ENCODE assay signal across 10 cellular contexts in the genomic region with DNA sequence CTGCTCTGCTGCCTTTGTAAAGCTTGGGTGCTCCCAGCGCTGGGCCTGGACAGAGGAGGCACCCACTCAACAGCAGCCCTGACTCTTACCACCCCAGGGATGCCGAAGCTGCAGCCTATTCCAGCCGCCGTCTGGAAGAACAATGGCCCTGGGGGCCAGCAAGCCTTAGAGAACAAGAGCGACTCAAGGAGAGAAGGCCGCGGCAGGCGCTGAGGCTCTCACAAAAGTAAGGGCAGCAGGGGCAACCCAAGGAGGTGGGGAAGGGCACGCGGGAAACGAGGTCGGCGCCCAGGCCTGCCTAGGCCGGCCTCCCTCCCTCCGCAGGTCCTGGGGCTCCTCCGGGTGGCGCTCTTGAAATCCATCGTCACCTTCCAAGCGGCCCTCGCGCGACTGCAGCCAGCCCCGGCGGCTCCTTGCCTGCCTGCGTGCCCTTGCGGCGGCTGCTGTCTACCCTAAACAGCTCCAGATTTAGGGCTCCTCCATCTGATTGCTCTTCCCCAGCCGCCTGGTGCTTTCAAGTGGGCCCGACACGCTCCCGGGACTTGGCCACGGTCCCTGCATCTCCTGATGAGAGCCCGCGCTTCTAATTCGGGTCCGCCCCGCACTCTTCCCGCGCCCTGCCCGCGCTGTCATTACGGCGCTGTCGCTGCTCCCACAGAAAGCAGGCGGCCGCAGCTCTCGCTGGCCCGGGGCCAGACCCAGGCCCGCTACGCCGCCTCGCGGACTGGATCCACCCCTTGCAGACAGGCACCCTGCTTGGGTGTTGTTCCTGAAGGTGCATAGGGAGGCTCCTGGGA.
DNase-seq lines count a peak whose midpoint lies in the region; ATAC-seq and TF ChIP-seq lines count a peak whose summit lies in the region.
"Had no signal": no experiment of that assay in that cellular context is flagged by ENCODE, and none has a peak within 500 bp of the region (broad histone marks: within the 10 kb centered on the region; RNA-seq: fewer than 3 reads in every experiment).

No MANE protein-coding gene starts in this region.

- intact Hi-C loops in sciatic nerve (cut with DNase I): no loop called here

- no peak overlapping the region for H3K27ac ChIP-seq in iPS DF 6.9 (ENCODE audit: low read length)
- no peak overlapping the region for H3K27ac ChIP-seq in effector memory CD4-positive, alpha-beta T cell (ENCODE audit: insufficient read depth, low read length, poor library complexity, severe bottlenecking)

- no peaks in the 10 kb centered on the region for H3K27me3 ChIP-seq in iPS DF 6.9 (ENCODE audit: control insufficient read depth, insufficient read depth, low read length)
- H3K27me3 ChIP-seq in effector memory CD4-positive, alpha-beta T cell (replicated peaks; ENCODE audit: control insufficient read depth, insufficient read depth, low read length, poor library complexity, severe bottlenecking): no peaks in the 10 kb centered on the region

- H3K4me1 ChIP-seq in iPS DF 6.9 (ENCODE audit: control insufficient read depth, insufficient read depth, low read length): peaks cover 4% of the 10 kb centered on the region; the same call in 1 of the 2 replicates
- H3K4me1 ChIP-seq in effector memory CD4-positive, alpha-beta T cell (ENCODE audit: control insufficient read depth, insufficient read depth, low read length, poor library complexity, severe bottlenecking): no peaks in the 10 kb centered on the region

- peak; percentile 33 for TF ChIP-seq CTCF in astrocyte of the spinal cord (IDR thresholded peaks at IDR 0.05; ENCODE audit: low read depth, low read length)

- H3K9me3 ChIP-seq in iPS DF 6.9 (ENCODE audit: control insufficient read depth, insufficient read depth, low read length): no peaks in the 10 kb centered on the region
- no peaks in the 10 kb centered on the region for H3K9me3 ChIP-seq in effector memory CD4-positive, alpha-beta T cell (ENCODE audit: control insufficient read depth, low read length)

- in situ Hi-C loops in astrocyte of the spinal cord (cut with HindIII; ENCODE audit: low sequenced_read_pairs): no loop called here

- H3K4me3 ChIP-seq in astrocyte of the spinal cord (ENCODE audit: low read depth, low read length) (peak overlapping the region; percentile 27), iPS DF 6.9 (ENCODE audit: low read length) (peak overlapping the region; percentile 17; the same call in 1 of the 2 replicates)
- H3K4me3 ChIP-seq in effector memory CD4-positive, alpha-beta T cell (ENCODE audit: insufficient read depth, low read depth, low read length, poor library complexity, severe bottlenecking): no peak overlapping the region
- H3K4me3 ChIP-seq: GM12878 had no signal

- DNase-seq in GM03348 (ENCODE audit: low spot score) (peak; percentile 26), astrocyte of the spinal cord (ENCODE audit: low read depth, low spot score) (peak; percentile 27), iPS DF 6.9 (ENCODE audit: low read depth, low spot score) (peak; percentile 37), sciatic nerve (ENCODE audit: low spot score) (peak; percentile 61), SKM-1 (lab: John Stamatoyannopoulos, UW; ENCODE audit: unreplicated experiment) (no peak)
- DNase-seq in effector memory CD4-positive, alpha-beta T cell: no peak
- DNase-seq: activated CD4-positive, alpha-beta T cell treated with anti-CD3 and anti-CD28 coated beads for 1 hour had no signal

- no peaks in the 10 kb centered on the region for H3K36me3 ChIP-seq in iPS DF 6.9 (ENCODE audit: control insufficient read depth, insufficient read depth, low read length)
- H3K36me3 ChIP-seq in effector memory CD4-positive, alpha-beta T cell (ENCODE audit: control insufficient read depth, insufficient read depth, low read length): no peaks in the 10 kb centered on the region

- peak; percentile 73 for ATAC-seq in sciatic nerve
- no peak for ATAC-seq in GM21423 (IDR thresholded peaks at IDR 0.05; ENCODE audit: unreplicated experiment)
- ATAC-seq in GM18868 (IDR thresholded peaks at IDR 0.05; ENCODE audit: unreplicated experiment): no peak
- ATAC-seq: GM12878 had no signal

- WGBS in iPS DF 6.9 (ENCODE audit: insufficient coverage, insufficient read length): no CpG with 5 or more reads among the region's 53 CpGs

Comparison
In these comparisons a context has a peak if more than half of its experiments do, and no peak if none do; other contexts are left out.
1. DNase-seq: peak in GM03348 (single experiment), astrocyte of the spinal cord (single experiment), iPS DF 6.9 (single experiment) and sciatic nerve (single experiment); none in effector memory CD4-positive, alpha-beta T cell (0 of 3) and SKM-1 (single experiment).